ENCODE assay signal across 24 cellular contexts in genomic region chr5:169412858-169413257, GRCh38.
"Had no signal": no experiment of that assay in that cellular context is flagged by ENCODE, and none has a peak within 500 bp of the region (broad histone marks: within the 10 kb centered on the region; RNA-seq: fewer than 3 reads in every experiment).

No MANE protein-coding gene starts in this region.

- H3K9me3 ChIP-seq: psoas muscle, right lobe of liver, thoracic aorta had no signal

- H3K27ac ChIP-seq: hepatocyte, psoas muscle, right lobe of liver, thoracic aorta had no signal

- ATAC-seq: esophagus mucosa; left colon; left ventricle myocardium superior; psoas muscle; right lobe of liver; stimulated activated naive B cell treated with anti-CD40 and anti-IgM and Interleukin-4, amounts not matched to agents 10 μg/mL and 1 μg/mL and 100 μg/mL, for 72 hours; stimulated activated naive CD8-positive, alpha-beta T cell treated with anti-CD3 and anti-CD28 coated beads, Interleukin-15, amount 100 ng/mL, for 72 hours had no signal

- H3K27me3 ChIP-seq: hepatocyte, right lobe of liver had no signal

- H3K4me3 ChIP-seq: hepatocyte, lung, psoas muscle, right lobe of liver, skin epidermis, thoracic aorta had no signal

- H3K36me3 ChIP-seq: right lobe of liver, thoracic aorta had no signal

- DNase-seq: cortex of kidney; effector memory CD4-positive, alpha-beta T cell; foreskin melanocyte; head of caudate nucleus; kidney; left colon; left ventricle myocardium superior; mesendoderm; naive B cell; nephron progenitor cell; psoas muscle; retina; right lobe of liver; stimulated activated CD4-positive, alpha-beta T cell treated with anti-CD3 and anti-CD28 coated beads, Interleukin-2, amount 100 ng/mL, for 24 hours; stimulated activated CD4-positive, alpha-beta T cell treated with anti-CD3 and anti-CD28 coated beads, Interleukin-4, amount 100 ng/mL, for 4 hours; stimulated activated naive B cell treated with anti-CD40 and anti-IgM and Interleukin-4, amounts not matched to agents 10 μg/mL and 1 μg/mL and 100 μg/mL, for 72 hours; stimulated activated naive CD8-positive, alpha-beta T cell treated with anti-CD3 and anti-CD28 coated beads, Interleukin-15, amount 100 ng/mL, for 72 hours; substantia nigra; trophoblast cell had no signal

- H3K4me1 ChIP-seq: psoas muscle, right lobe of liver had no signal
